ENCODE assay signal across 28 cellular contexts in genomic region chr12:41151789-41152188, GRCh38. TPM values are rescaled to one million over a fixed set of nuclear protein-coding genes. Genes with fewer than 3 reads are reported as not detected.
DNase-seq lines count a peak whose midpoint lies in the region; ATAC-seq and TF ChIP-seq lines count a peak whose summit lies in the region.
"Had no signal": no experiment of that assay in that cellular context is flagged by ENCODE, and none has a peak within 500 bp of the region (broad histone marks: within the 10 kb centered on the region; RNA-seq: fewer than 3 reads in every experiment).

No MANE protein-coding gene starts in this region.

- H3K9me3 ChIP-seq in RWPE2 (ENCODE audit: severe bottlenecking) = no peaks in the 10 kb centered on the region
- H3K9me3 ChIP-seq: colonic mucosa, esophagus squamous epithelium, right atrium auricular region, thyroid gland had no signal

- no peaks in the 10 kb centered on the region for H3K36me3 ChIP-seq in RWPE2 (ENCODE audit: low read depth)
- H3K36me3 ChIP-seq: colonic mucosa, esophagus squamous epithelium, right atrium auricular region, thyroid gland had no signal

- DNase-seq in ELR (ENCODE audit: low read depth) (peak; percentile 0), RWPE2 (ENCODE audit: low spot score) (no peak), fibroblast of villous mesenchyme (ENCODE audit: low read depth) (peak; percentile 12), non-pigmented ciliary epithelial cell (ENCODE audit: low read depth) (peak; percentile 14), OCI-M1 (lab: John Stamatoyannopoulos, UW) (no peak), SW 1271 (lab: John Stamatoyannopoulos, UW) (no peak)
- DNase-seq: activated CD4-positive, alpha-beta T cell treated with anti-CD3 and anti-CD28 coated beads for 36 hours; activated CD8-positive, alpha-beta memory T cell treated with anti-CD3 and anti-CD28 coated beads for 24 hours; activated gamma-delta T cell; activated naive CD8-positive, alpha-beta T cell treated with anti-CD3 and anti-CD28 coated beads, Interleukin-2, amount 50 U/mL, for 24 hours; activated T-cell treated with anti-CD3 and anti-CD28 coated beads, Interleukin-2, amount 50 U/mL, for 1 hour; colonic mucosa; effector memory CD8-positive, alpha-beta T cell; esophagus squamous epithelium; glutamatergic neuron; mesendoderm; NCI-H1930; RPMI8226; stimulated activated CD4-positive, alpha-beta T cell treated with anti-CD3 and anti-CD28 coated beads, Interleukin-12 subunit alpha, Interleukin-12 subunit beta, amount 100 ng/mL, for 4 hours; stimulated activated naive CD4-positive, alpha-beta T cell treated with Interleukin-2 at 50 U/mL for 16 hours; T-helper 17 cell; thyroid gland had no signal

- H3K4me3 ChIP-seq in RWPE2 (ENCODE audit: severe bottlenecking) (no peak overlapping the region), fibroblast of villous mesenchyme (ENCODE audit: low read depth, low read length) (no peak overlapping the region)
- H3K4me3 ChIP-seq: colonic mucosa, esophagus squamous epithelium, right atrium auricular region, SK-N-MC, thyroid gland had no signal

- no peak overlapping the region for H3K27ac ChIP-seq in RWPE2 (ENCODE audit: poor library complexity, severe bottlenecking)
- H3K27ac ChIP-seq: C4-2B, colonic mucosa, esophagus squamous epithelium, right atrium auricular region, SK-N-MC, thyroid gland had no signal

- no peaks in the 10 kb centered on the region for H3K27me3 ChIP-seq in RWPE2 (ENCODE audit: insufficient read depth, poor library complexity, severe bottlenecking)
- H3K27me3 ChIP-seq: colonic mucosa, esophagus squamous epithelium, right atrium auricular region, thyroid gland had no signal

- ATAC-seq in RWPE2 (ENCODE audit: low read depth) (peak; percentile 91), GM21619 (IDR thresholded peaks at IDR 0.05; ENCODE audit: unreplicated experiment) (no peak), HG03039 (IDR thresholded peaks at IDR 0.05; ENCODE audit: unreplicated experiment) (no peak)
- ATAC-seq: activated CD4-positive, alpha-beta T cell treated with anti-CD3 and anti-CD28 coated beads for 36 hours; activated naive CD8-positive, alpha-beta T cell treated with anti-CD3 and anti-CD28 coated beads, Interleukin-2, amount 50 U/mL, for 24 hours; effector memory CD8-positive, alpha-beta T cell; T-helper 17 cell had no signal

- H3K4me1 ChIP-seq in RWPE2 (ENCODE audit: insufficient read depth, poor library complexity, severe bottlenecking) = no peaks in the 10 kb centered on the region
- H3K4me1 ChIP-seq: colonic mucosa, esophagus squamous epithelium, right atrium auricular region, thyroid gland had no signal

- TF ChIP-seq CTCF in RWPE2 (IDR thresholded peaks at IDR 0.05; ENCODE audit: poor library complexity, severe bottlenecking) = no peak
- TF ChIP-seq CTCF in fibroblast of villous mesenchyme (IDR thresholded peaks at IDR 0.05; ENCODE audit: insufficient read depth, low read depth, low read length) = no peak

RNA-seq across cellular contexts. Expression of gene PDZRN4, which starts 36.3 kb away (rescaled TPM):
- not detected in 2 replicates for total RNA-seq in fibroblast of villous mesenchyme
- total RNA-seq: activated CD4-positive, alpha-beta T cell treated with anti-CD3 and anti-CD28 coated beads for 36 hours; osteocyte; T-helper 17 cell had no signal

Comparison
In these comparisons a context has a peak if more than half of its experiments do, and no peak if none do; other contexts are left out.
1. DNase-seq: peak in ELR (single experiment), fibroblast of villous mesenchyme (single experiment) and non-pigmented ciliary epithelial cell (single experiment); none in RWPE2 (single experiment), OCI-M1 (single experiment) and SW 1271 (0 of 2).